9 cellular contexts compared by ENCODE assay signal in the genomic region with DNA sequence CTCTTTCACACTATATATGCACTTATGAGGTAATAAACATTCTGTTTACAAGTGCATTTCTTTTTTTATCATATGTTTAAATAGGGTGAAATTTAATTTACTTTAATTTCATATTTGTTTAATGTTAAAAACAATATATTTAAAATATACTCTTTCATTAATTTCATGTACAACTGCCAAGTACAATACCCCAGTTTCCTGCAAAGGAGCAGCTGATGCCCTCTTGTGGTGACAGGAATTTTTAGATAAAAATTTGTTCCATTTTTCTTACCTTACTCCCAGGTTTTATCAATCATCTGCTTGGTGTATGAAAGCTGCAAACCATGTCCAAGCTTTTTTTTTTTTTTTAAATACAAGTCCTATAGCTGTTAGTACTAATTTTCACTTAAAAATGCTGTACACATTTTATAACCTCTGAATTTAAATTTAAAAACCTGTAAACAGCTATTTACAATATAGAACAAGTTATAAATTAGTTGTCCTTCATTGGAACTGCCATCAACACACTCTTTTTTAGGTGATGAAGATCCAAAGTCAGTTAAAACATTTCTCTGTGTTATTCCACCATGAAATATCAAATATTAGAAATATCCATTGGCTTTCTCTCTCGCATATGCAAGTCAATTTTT. TPM values are rescaled to one million over a fixed set of nuclear protein-coding genes. Genes with fewer than 3 reads are reported as not detected.
DNase-seq lines count a peak whose midpoint lies in the region; ATAC-seq, FAIRE-seq and TF ChIP-seq lines count a peak whose summit lies in the region.
"Had no signal": no experiment of that assay in that cellular context is flagged by ENCODE, and none has a peak within 500 bp of the region (broad histone marks: within the 10 kb centered on the region; RNA-seq: fewer than 3 reads in every experiment).

No MANE protein-coding gene starts in this region.

- H3K36me3 ChIP-seq in astrocyte (ENCODE audit: insufficient read depth, low read length), result no peaks in the 10 kb centered on the region
- no peaks in the 10 kb centered on the region for H3K36me3 ChIP-seq in lower lobe of right lung

- no peaks in the 10 kb centered on the region for H3K36me3 Mint-ChIP-seq in astrocyte (ENCODE audit: low read depth, unreplicated experiment)
- no peaks in the 10 kb centered on the region for H3K36me3 Mint-ChIP-seq in activated CD4-positive, alpha-beta T cell treated with anti-CD3 and anti-CD28 coated beads for 36 hours (ENCODE audit: low read depth)

- H3K79me2 ChIP-seq in astrocyte (ENCODE audit: insufficient read depth, low read length), result no peaks in the 10 kb centered on the region

- no peak overlapping the region for H3K27ac Mint-ChIP-seq in astrocyte (ENCODE audit: unreplicated experiment)
- no peak overlapping the region for H3K27ac Mint-ChIP-seq in activated CD4-positive, alpha-beta T cell treated with anti-CD3 and anti-CD28 coated beads for 36 hours

- H3K4me3 Mint-ChIP-seq in astrocyte (ENCODE audit: unreplicated experiment), result no peak overlapping the region
- H3K4me3 Mint-ChIP-seq in activated CD4-positive, alpha-beta T cell treated with anti-CD3 and anti-CD28 coated beads for 36 hours, result no peak overlapping the region

- H3K4me3 ChIP-seq in astrocyte (ENCODE audit: insufficient read depth, low read depth, low read length) (no peak overlapping the region), lower lobe of right lung (no peak overlapping the region)

- H3K27ac ChIP-seq in astrocyte (ENCODE audit: low read depth, low read length) (no peak overlapping the region), lower lobe of right lung (no peak overlapping the region)

- H2AFZ ChIP-seq in astrocyte (ENCODE audit: low read depth, low read length), result no peak overlapping the region

- CTCF ChIA-PET in activated CD4-positive, alpha-beta T cell treated with anti-CD3 and anti-CD28 coated beads for 36 hours (lab: Charles Lee), result interaction anchor here (0.7 kb wide), 1 partner anchor 834 kb away, joined by 3 read pairs; no protein-coding TSS in a partner anchor

- FAIRE-seq in astrocyte (lab: Jason Lieb, UNC), result no peak

- H3K27me3 ChIP-seq in astrocyte (ENCODE audit: insufficient read depth, low read length), result peaks cover 30% of the 10 kb centered on the region
- H3K27me3 ChIP-seq in lower lobe of right lung (ENCODE audit: low read depth), result peaks cover 25% of the 10 kb centered on the region

- no peak overlapping the region for H3K4me2 ChIP-seq in astrocyte (ENCODE audit: low read length)

- H4K20me1 ChIP-seq in astrocyte (ENCODE audit: insufficient read depth, low read length), result no peaks in the 10 kb centered on the region

- H3K4me1 Mint-ChIP-seq in astrocyte (ENCODE audit: low read depth, unreplicated experiment), result peaks cover 7% of the 10 kb centered on the region
- H3K4me1 Mint-ChIP-seq in activated CD4-positive, alpha-beta T cell treated with anti-CD3 and anti-CD28 coated beads for 36 hours, result no peaks in the 10 kb centered on the region

- H3K4me1 ChIP-seq in astrocyte (ENCODE audit: insufficient read depth, low read length) (peaks cover 4% of the 10 kb centered on the region), lower lobe of right lung (no peaks in the 10 kb centered on the region)

- H3K9me3 Mint-ChIP-seq in astrocyte (ENCODE audit: unreplicated experiment), result no peaks in the 10 kb centered on the region
- peaks cover 3% of the 10 kb centered on the region for H3K9me3 Mint-ChIP-seq in activated CD4-positive, alpha-beta T cell treated with anti-CD3 and anti-CD28 coated beads for 36 hours (ENCODE audit: low read depth)

- DNase-seq in EH (ENCODE audit: low read depth), result peak; percentile 1
- DNase-seq in Kasumi-1 (lab: John Stamatoyannopoulos, UW), result peak; percentile 50 to 68
- DNase-seq in astrocyte (ENCODE audit: low read depth), result no peak
- DNase-seq in lower lobe of right lung, result no peak
- DNase-seq in nucleus accumbens (lab: John Stamatoyannopoulos, UW), result no peak
- no peak for DNase-seq in activated CD4-positive, alpha-beta T cell treated with anti-CD3 and anti-CD28 coated beads for 36 hours
- DNase-seq in activated T-cell treated with anti-CD3 and anti-CD28 coated beads for 4 hours, result no peak
- DNase-seq: activated CD4-positive, alpha-beta T cell treated with anti-CD3 and anti-CD28 coated beads for 4 hours had no signal

- intact Hi-C loops in lower lobe of right lung (cut with DNase I), result no loop called here
- intact Hi-C loops in activated CD4-positive, alpha-beta T cell treated with anti-CD3 and anti-CD28 coated beads for 36 hours (cut with DNase I, micrococcal nuclease), result loop anchor here in 1 of 2 experiments (2.0 to 5.0 kb wide), 3 partner anchors 784 to 958 kb away; no protein-coding TSS in a partner anchor

- H3K9me3 ChIP-seq in astrocyte (ENCODE audit: insufficient read depth, low read depth, low read length) (no peaks in the 10 kb centered on the region), lower lobe of right lung (no peaks in the 10 kb centered on the region)

- no peak for ATAC-seq in lower lobe of right lung
- ATAC-seq in HG02840 (IDR thresholded peaks at IDR 0.05; ENCODE audit: low FRiP score, unreplicated experiment), result no peak
- ATAC-seq in activated CD4-positive, alpha-beta T cell treated with anti-CD3 and anti-CD28 coated beads for 36 hours, result no peak

- no peak overlapping the region for H3K9ac ChIP-seq in astrocyte (ENCODE audit: low read length)

- POLR2A ChIA-PET in activated CD4-positive, alpha-beta T cell treated with anti-CD3 and anti-CD28 coated beads for 36 hours (lab: Charles Lee), result no interaction called here

- TF ChIP-seq CTCF in astrocyte (IDR thresholded peaks at IDR 0.05; ENCODE audit: insufficient read depth, low read depth, low read length) (peak; percentile 55), lower lobe of right lung (IDR thresholded peaks at IDR 0.05) (peak; percentile 36)

- H3K27me3 Mint-ChIP-seq in astrocyte (ENCODE audit: low read depth, unreplicated experiment), result peaks cover 43% of the 10 kb centered on the region
- peaks cover 29% of the 10 kb centered on the region for H3K27me3 Mint-ChIP-seq in activated CD4-positive, alpha-beta T cell treated with anti-CD3 and anti-CD28 coated beads for 36 hours

RNA-seq across cellular contexts. Expression of a gene that starts 4.9 kb away (rescaled TPM):
- 0.14 and 0.16 TPM in 2 replicates for total RNA-seq in astrocyte
- 5.7 TPM for total RNA-seq in lower lobe of right lung
- not detected for total RNA-seq in activated CD4-positive, alpha-beta T cell treated with anti-CD3 and anti-CD28 coated beads for 36 hours

Comparison
In these comparisons a context has a peak if more than half of its experiments do, and no peak if none do; other contexts are left out.
1. DNase-seq: peak in EH (single experiment) and Kasumi-1 (2 of 2); none in astrocyte (single experiment), lower lobe of right lung (single experiment), nucleus accumbens (0 of 56), activated CD4-positive, alpha-beta T cell treated with anti-CD3 and anti-CD28 coated beads for 36 hours (single experiment) and activated T-cell treated with anti-CD3 and anti-CD28 coated beads for 4 hours (single experiment).